ENCODE assay signal across 8 cellular contexts in genomic region chr10:16116404-16117304, GRCh38.
A peak's percentile ranks its signal among the peaks of the same experiment; 100 is the strongest.
DNase-seq lines count a peak whose midpoint lies in the region; ATAC-seq, FAIRE-seq and TF ChIP-seq lines count a peak whose summit lies in the region.

No MANE protein-coding gene starts in this region.

- peak; percentile 50; the same call in 2 of the 3 replicates for TF ChIP-seq CTCF in A549 (IDR thresholded peaks at IDR 0.05)
- peak; percentile 73 for TF ChIP-seq CTCF in GM06990 (IDR thresholded peaks at IDR 0.05; ENCODE audit: insufficient read depth, low read length, poor library complexity, severe bottlenecking)
- TF ChIP-seq CTCF in neural crest cell (conservative IDR thresholded peaks at IDR 0.05): peak; percentile 73

- no peaks in the 10 kb centered on the region for H3K27me3 ChIP-seq in GM06990 (replicated peaks; ENCODE audit: control insufficient read depth, insufficient read depth, low read length)

- CTCF ChIA-PET in A549 (lab: Yijun Ruan, JAX): interaction anchor here (0.7 to 1.0 kb wide), 5 partner anchors 12 to 660 kb away, joined by 3 to 5 read pairs (median 3); no protein-coding TSS in a partner anchor

- H3K27ac Mint-ChIP-seq in neural crest cell (ENCODE audit: unreplicated experiment): no peak overlapping the region

- H3K4me2 ChIP-seq in A549: no peak overlapping the region

- no peak overlapping the region for H3K27ac ChIP-seq in A549

- TF ChIP-seq RAD21 in A549 (conservative IDR thresholded peaks at IDR 0.05 in 1 of 2, IDR thresholded peaks at IDR 0.05 in 1 of 2): peak; percentile 45 to 54; a peak in 4 of 5 replicates

- H3K36me3 ChIP-seq in GM06990 (ENCODE audit: control insufficient read depth, insufficient read depth, low read length): no peaks in the 10 kb centered on the region

- no peak overlapping the region for H3K4me3 Mint-ChIP-seq in neural crest cell

- H3K4me1 Mint-ChIP-seq in neural crest cell: no peaks in the 10 kb centered on the region

- no peak for TF ChIP-seq POLR2A in A549 (IDR thresholded peaks at IDR 0.05; ENCODE audit: low read length)

- H3K9me3 ChIP-seq in A549: no peaks in the 10 kb centered on the region

- H3K4me1 ChIP-seq in A549: no peaks in the 10 kb centered on the region

- no peaks in the 10 kb centered on the region for H3K36me3 Mint-ChIP-seq in neural crest cell (ENCODE audit: low read depth)

- DNase-seq in A549 (ENCODE audit: low read depth in 1 of 2, low spot score in 1 of 2) (peak; percentile 15 to 49), GM06990 (ENCODE audit: extremely low read depth, insufficient read length) (no peak), KG1 (lab: John Stamatoyannopoulos, UW) (peak; percentile 0), astrocyte of the hippocampus (ENCODE audit: low read depth, low spot score) (peak; percentile 13), neural crest cell (ENCODE audit: low read depth, low spot score) (peak; percentile 8), mucosa of gallbladder (ENCODE audit: low spot score) (no peak)

- ATAC-seq in A549 (peak; percentile 57 to 71; a peak in 3 of 6 replicates), GM21367 (IDR thresholded peaks at IDR 0.05; ENCODE audit: unreplicated experiment) (no peak), GM21717 (IDR thresholded peaks at IDR 0.05; ENCODE audit: unreplicated experiment) (no peak)

- H3K27me3 Mint-ChIP-seq in neural crest cell (ENCODE audit: low read depth): peaks cover 23% of the 10 kb centered on the region

- H3K9me3 Mint-ChIP-seq in neural crest cell: no peaks in the 10 kb centered on the region

- POLR2A ChIA-PET in A549 (lab: Yijun Ruan, JAX): no interaction called here

- WGBS in A549 (ENCODE audit: missing lambda C conversion rate): 9% methylated on average over 9 of the region's 11 CpGs

- TF ChIP-seq EP300 in A549 (IDR thresholded peaks at IDR 0.05): no peak

- peak; percentile 39 for FAIRE-seq in A549 (lab: Jason Lieb, UNC)

- H3K4me3 ChIP-seq in A549 (no peak overlapping the region), GM06990 (replicated peaks; ENCODE audit: low read depth, low read length) (no peak overlapping the region)

TF ChIP-seq in A549, 52 proteins besides CTCF, POLR2A, EP300 and RAD21:
- TF ChIP-seq MAFK (IDR thresholded peaks at IDR 0.05; ENCODE audit: partially characterized antibody) (peak; percentile 42), CEBPB (IDR thresholded peaks at IDR 0.05) (peak in 1 of 2 experiments; percentile 75; a peak in 2 of 4 replicates), JUN (IDR thresholded peaks at IDR 0.05) (no peak), SMC3 (IDR thresholded peaks at IDR 0.05) (peak; percentile 70), USF2 (IDR thresholded peaks at IDR 0.05) (no peak), SREBF2 (IDR thresholded peaks at IDR 0.05) (no peak), KDM5A (IDR thresholded peaks at IDR 0.05) (no peak), TP53 (CRISPR knock-in tag; IDR thresholded peaks at IDR 0.05) (no peak), NFE2L2 (conservative IDR thresholded peaks at IDR 0.05; ENCODE audit: low read length) (no peak), RFX5 (IDR thresholded peaks at IDR 0.05) (no peak)

Comparison
In these comparisons a context has a peak if more than half of its experiments do, and no peak if none do; other contexts are left out.
1. ATAC-seq: peak in A549 (2 of 2); none in GM21367 (single experiment) and GM21717 (single experiment).
2. DNase-seq: peak in A549 (2 of 2), KG1 (single experiment), astrocyte of the hippocampus (single experiment) and neural crest cell (single experiment); none in GM06990 (single experiment) and mucosa of gallbladder (single experiment).
3. Peak in every context shown above with its lines, with median percentiles within 50 percentile points of each other: CTCF ChIP-seq.